In genomic region chr19:47765522-47766358, GRCh38 we compare ENCODE assay signal across 9 cellular contexts. TPM values are rescaled to one million over a fixed set of nuclear protein-coding genes. Genes with fewer than 3 reads are reported as not detected.
DNase-seq lines count a peak whose midpoint lies in the region; ATAC-seq, FAIRE-seq and TF ChIP-seq lines count a peak whose summit lies in the region.
"Had no signal": no experiment of that assay in that cellular context is flagged by ENCODE, and none has a peak within 500 bp of the region (broad histone marks: within the 10 kb centered on the region; RNA-seq: fewer than 3 reads in every experiment).

No MANE protein-coding gene starts in this region.

- no peak for FAIRE-seq in D721Med (lab: Jason Lieb, UNC)

- in situ Hi-C loops in KBM-7 (cut with MboI; ENCODE audit: low pct_unique_long_range_greater_than_20kb, low sequenced_read_pairs), result no loop called here

- H3K4me3 ChIP-seq in cardiac fibroblast (replicated peaks in 1 of 2; ENCODE audit: low read depth in 2 of 2, low read length in 2 of 2) (no peak overlapping the region), left lung (no peak overlapping the region)
- H3K4me3 ChIP-seq: SK-N-MC had no signal

- TF ChIP-seq CTCF in D721Med (IDR thresholded peaks at IDR 0.05; ENCODE audit: insufficient read depth, missing control alignments) (peak; percentile 87), cardiac fibroblast (IDR thresholded peaks at IDR 0.05; ENCODE audit: low read depth, low read length) (peak; percentile 83), left lung (IDR thresholded peaks at IDR 0.05) (peak; percentile 64 to 73)

- H3K27me3 ChIP-seq in left lung, result no peaks in the 10 kb centered on the region

- H3K36me3 ChIP-seq in left lung, result no peaks in the 10 kb centered on the region

- H3K27ac ChIP-seq in left lung, result no peak overlapping the region
- H3K27ac ChIP-seq: SK-N-MC had no signal

- peak; percentile 87 for ATAC-seq in SK-N-SH treated with all-trans-retinoic acid at 6 μM for 48 hours
- ATAC-seq in left lung, result peak; percentile 78

- H3K9me3 ChIP-seq in left lung, result no peaks in the 10 kb centered on the region

- DNase-seq in D721Med (ENCODE audit: insufficient read length, low spot score) (no peak), KBM-7 (peak; percentile 74), cardiac fibroblast (ENCODE audit: low read depth in 2 of 2) (peak; percentile 65 to 66), left lung (peak; percentile 46 to 87), superior temporal gyrus (ENCODE audit: extremely low spot score) (peak; percentile 80), dedifferentiated amniotic fluid mesenchymal stem cell (ENCODE audit: extremely low spot score) (no peak), NCI-H187 treated with DMSO at 0.1 percent for 48 hours (lab: John Stamatoyannopoulos, UW) (no peak)

- H3K4me1 ChIP-seq in left lung, result no peaks in the 10 kb centered on the region

- intact Hi-C loops in left lung (cut with DNase I), result no loop called here

TF ChIP-seq in SK-N-SH treated with all-trans-retinoic acid at 6 μM for 48 hours, 23 proteins besides CTCF, POLR2A, EP300 and RAD21:
- TF ChIP-seq POU6F1 (CRISPR knock-in tag; IDR thresholded peaks at IDR 0.05; ENCODE audit: borderline replicate concordance, low read depth) (no peak), RARB (CRISPR knock-in tag; IDR thresholded peaks at IDR 0.05) (no peak), ZNF70 (CRISPR knock-in tag; IDR thresholded peaks at IDR 0.05) (no peak), TSHZ2 (CRISPR knock-in tag; IDR thresholded peaks at IDR 0.05) (no peak), CREB5 (CRISPR knock-in tag; IDR thresholded peaks at IDR 0.05; ENCODE audit: low read depth) (no peak), ZNF8 (CRISPR knock-in tag; IDR thresholded peaks at IDR 0.05) (no peak), ZNF565 (CRISPR knock-in tag; conservative IDR thresholded peaks at IDR 0.05; ENCODE audit: low read depth) (no peak), SNAI2 (CRISPR knock-in tag; IDR thresholded peaks at IDR 0.05) (no peak), CSDC2 (CRISPR knock-in tag; IDR thresholded peaks at IDR 0.05) (no peak), PPARA (CRISPR knock-in tag; IDR thresholded peaks at IDR 0.05; ENCODE audit: borderline replicate concordance) (no peak), GLIS3 (CRISPR knock-in tag; IDR thresholded peaks at IDR 0.05) (no peak), TOX (CRISPR knock-in tag; IDR thresholded peaks at IDR 0.05; ENCODE audit: borderline replicate concordance) (no peak), CSRNP3 (CRISPR knock-in tag; IDR thresholded peaks at IDR 0.05) (no peak), ZC3H10 (CRISPR knock-in tag; IDR thresholded peaks at IDR 0.05) (no peak)

RNA-seq across cellular contexts. Expression of gene SELENOW, which starts 12.8 kb away (rescaled TPM):
- 100 to 1,000 TPM; 233 to 596 TPM for total RNA-seq in left lung

RNA-seq across cellular contexts. Expression of gene NOP53, which starts 20.4 kb away (rescaled TPM):
- total RNA-seq in left lung, result 100 to 1,000 TPM; 130 to 157 TPM

RNA-seq across cellular contexts. Expression of gene TPRX1, which starts 38.6 kb away (rescaled TPM):
- not detected for total RNA-seq in left lung

RNA-seq across cellular contexts. Expression of gene EHD2, which starts 52.5 kb away (rescaled TPM):
- 100 to 1,000 TPM; 195 to 263 TPM for total RNA-seq in left lung

RNA-seq across cellular contexts. Expression of gene CRX, which starts 56.0 kb away (rescaled TPM):
- not detected for total RNA-seq in left lung

Comparison
In these comparisons a context has a peak if more than half of its experiments do, and no peak if none do; other contexts are left out.
1. DNase-seq: peak in KBM-7 (single experiment), cardiac fibroblast (2 of 2), left lung (2 of 2) and superior temporal gyrus (single experiment); none in D721Med (single experiment), dedifferentiated amniotic fluid mesenchymal stem cell (single experiment) and NCI-H187 treated with DMSO at 0.1 percent for 48 hours (single experiment).
2. Peak in every context shown above with its lines, with median percentiles within 50 percentile points of each other: CTCF ChIP-seq.